Comparison of ENCODE assay signal across 9 cellular contexts in the genomic region with DNA sequence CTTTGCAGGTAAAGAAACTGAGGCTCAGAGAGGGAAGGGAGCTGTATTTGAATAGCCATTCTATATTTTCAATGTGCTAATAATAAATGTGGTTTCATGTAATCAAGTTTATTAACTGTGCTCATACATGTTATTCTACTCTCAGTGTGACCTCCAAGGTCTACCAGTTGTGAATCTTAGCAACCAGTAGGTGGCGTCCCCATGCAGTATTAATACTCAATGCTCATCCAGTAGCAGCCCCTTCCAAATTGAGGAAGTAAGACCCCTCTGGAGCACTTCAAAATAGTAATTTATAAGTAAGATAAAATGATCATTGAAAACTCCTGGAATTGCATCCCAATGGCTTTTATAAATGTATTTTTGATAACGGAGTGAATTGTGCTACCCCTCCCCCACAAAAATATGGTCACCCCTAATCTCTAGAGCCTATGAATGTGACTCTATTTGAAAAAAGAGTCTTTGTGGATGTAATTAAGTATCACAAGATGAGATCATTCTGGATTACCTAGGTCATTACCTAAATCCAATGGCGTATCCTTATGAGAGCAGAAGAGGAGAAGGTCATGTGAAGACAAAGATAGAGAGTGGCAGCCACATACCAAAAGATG. TPM values are rescaled to one million over a fixed set of nuclear protein-coding genes. Genes with fewer than 3 reads are reported as not detected.
A peak's percentile ranks its signal among the peaks of the same experiment; 100 is the strongest.
DNase-seq lines count a peak whose midpoint lies in the region; ATAC-seq, FAIRE-seq and TF ChIP-seq lines count a peak whose summit lies in the region.
"Had no signal": no experiment of that assay in that cellular context is flagged by ENCODE, and none has a peak within 500 bp of the region (broad histone marks: within the 10 kb centered on the region; RNA-seq: fewer than 3 reads in every experiment).

No MANE protein-coding gene starts in this region.

- no peaks in the 10 kb centered on the region for H3K9me2 ChIP-seq in SU-DHL-6 (replicated peaks; ENCODE audit: insufficient read depth, low read length)

- POLR2A ChIA-PET in endothelial cell of umbilical vein (lab: Charles Lee), result no interaction called here

- H3K4me3 ChIP-seq in SU-DHL-6 (ENCODE audit: insufficient read depth, low read length, poor library complexity, severe bottlenecking) (no peak overlapping the region), endothelial cell of umbilical vein (replicated peaks in 1 of 3; ENCODE audit: insufficient read depth in 1 of 3, low read depth in 1 of 3, low read length in 3 of 3) (no peak overlapping the region), neural progenitor cell (no peak overlapping the region)

- ATAC-seq in GM21528 (IDR thresholded peaks at IDR 0.05; ENCODE audit: low FRiP score, unreplicated experiment), result peak; percentile 89

- H3K79me2 ChIP-seq in SU-DHL-6 (ENCODE audit: insufficient read depth, low read length) (no peaks in the 10 kb centered on the region), endothelial cell of umbilical vein (ENCODE audit: control insufficient read depth, insufficient read depth, low read length) (no peaks in the 10 kb centered on the region), neural progenitor cell (ENCODE audit: low read depth) (no peaks in the 10 kb centered on the region)

- H3K4me1 Mint-ChIP-seq in neural progenitor cell, result no peaks in the 10 kb centered on the region

- H3F3A ChIP-seq in SU-DHL-6 (ENCODE audit: insufficient read depth) (no peaks in the 10 kb centered on the region), neural progenitor cell (ENCODE audit: low read depth) (no peaks in the 10 kb centered on the region)

- DNase-seq in NCI-H748 (lab: John Stamatoyannopoulos, UW; ENCODE audit: unreplicated experiment) (peak; percentile 38), NCI-H748 treated with DMSO at 0.1 percent for 48 hours (lab: John Stamatoyannopoulos, UW) (no peak), HTR-8/SVneo (ENCODE audit: insufficient read length, low spot score) (peak; percentile 27), endothelial cell of umbilical vein (ENCODE audit: low read depth, low spot score) (peak; percentile 36), neural progenitor cell (ENCODE audit: low spot score) (peak; percentile 67), UCSD-AML1 (lab: John Stamatoyannopoulos, UW; ENCODE audit: unreplicated experiment) (no peak)

- H4K20me1 ChIP-seq in SU-DHL-6 (ENCODE audit: low read depth, low read length), result no peaks in the 10 kb centered on the region
- no peaks in the 10 kb centered on the region for H4K20me1 ChIP-seq in endothelial cell of umbilical vein (replicated peaks; ENCODE audit: control insufficient read depth, extremely low read depth, insufficient read depth, low read length)
- H4K20me1 ChIP-seq in neural progenitor cell (ENCODE audit: low read depth), result no peaks in the 10 kb centered on the region

- CTCF ChIA-PET in endothelial cell of umbilical vein (lab: Charles Lee), result interaction anchor here (1.0 to 3.2 kb wide), 7 partner anchors 13 to 187 kb away, joined by 3 to 52 read pairs (median 4); a partner anchor contains a TSS

- no peaks in the 10 kb centered on the region for H3K36me3 Mint-ChIP-seq in neural progenitor cell

- no peaks in the 10 kb centered on the region for H3K9me1 ChIP-seq in endothelial cell of umbilical vein (replicated peaks; ENCODE audit: control insufficient read depth, extremely low read depth, insufficient read depth, low read length)

- TF ChIP-seq CTCF in SU-DHL-6 (IDR thresholded peaks at IDR 0.05; ENCODE audit: insufficient read depth, low read length, poor library complexity, severe bottlenecking), result peak; percentile 85
- peak; percentile 48 to 55 for TF ChIP-seq CTCF in endothelial cell of umbilical vein (IDR thresholded peaks at IDR 0.05; ENCODE audit: extremely low read depth in 1 of 2, insufficient read depth in 1 of 2, low read depth in 1 of 2, low read length in 2 of 2)
- TF ChIP-seq CTCF in neural progenitor cell (IDR thresholded peaks at IDR 0.05), result peak; percentile 83

- H3K27me3 ChIP-seq in SU-DHL-6 (ENCODE audit: low read length) (no peaks in the 10 kb centered on the region), endothelial cell of umbilical vein (ENCODE audit: control insufficient read depth in 2 of 2, insufficient read depth in 2 of 2, low read length in 2 of 2) (no peaks in the 10 kb centered on the region), neural progenitor cell (no peaks in the 10 kb centered on the region)

- TF ChIP-seq POLR2A in endothelial cell of umbilical vein (IDR thresholded peaks at IDR 0.05; ENCODE audit: low read depth, low read length), result no peak

- peaks cover 4% of the 10 kb centered on the region for H3K27me3 Mint-ChIP-seq in neural progenitor cell (ENCODE audit: insufficient read depth, low read depth)
- H3K27me3 Mint-ChIP-seq: dendritic cell treated with granulocyte-macrophage colony-stimulating factor and Interleukin-4, amounts not matched to agents 40 ng/mL and 50 ng/mL, for 4 days had no signal

- H3K27ac Mint-ChIP-seq in neural progenitor cell, result no peak overlapping the region
- H3K27ac Mint-ChIP-seq: dendritic cell treated with granulocyte-macrophage colony-stimulating factor and Interleukin-4, amounts not matched to agents 40 ng/mL and 50 ng/mL, for 4 days had no signal

- H3K4me1 ChIP-seq in endothelial cell of umbilical vein (ENCODE audit: control insufficient read depth, extremely low read depth, insufficient read depth, low read length) (no peaks in the 10 kb centered on the region), neural progenitor cell (no peaks in the 10 kb centered on the region)

- FAIRE-seq in HTR-8/SVneo (lab: Jason Lieb, UNC) (no peak), endothelial cell of umbilical vein (lab: Jason Lieb, UNC) (no peak)

- H3K4me2 ChIP-seq in SU-DHL-6 (ENCODE audit: low read depth, low read length, poor library complexity, severe bottlenecking) (peak overlapping the region; percentile 20), endothelial cell of umbilical vein (ENCODE audit: insufficient read depth, low read length) (no peak overlapping the region), neural progenitor cell (no peak overlapping the region)

- no TSS peak for BruUV-seq in endothelial cell of umbilical vein (replicated peaks; lab: Mats Ljungman, UMichigan)

- intact Hi-C loops in endothelial cell of umbilical vein (cut with micrococcal nuclease), result loop anchor here (1.0 kb wide), 2 partner anchors 132 to 187 kb away; a partner anchor contains a TSS

- H3K9me3 Mint-ChIP-seq in neural progenitor cell, result no peaks in the 10 kb centered on the region

- no peak overlapping the region for H3K9ac ChIP-seq in SU-DHL-6 (ENCODE audit: low read length)
- no peak overlapping the region for H3K9ac ChIP-seq in endothelial cell of umbilical vein (replicated peaks; ENCODE audit: extremely low read depth, insufficient read depth, low read length)
- H3K9ac ChIP-seq in neural progenitor cell, result no peak overlapping the region

- H3K4me3 Mint-ChIP-seq in neural progenitor cell, result no peak overlapping the region
- H3K4me3 Mint-ChIP-seq: dendritic cell treated with granulocyte-macrophage colony-stimulating factor and Interleukin-4, amounts not matched to agents 40 ng/mL and 50 ng/mL, for 4 days had no signal

- H3K9me3 ChIP-seq in SU-DHL-6 (ENCODE audit: insufficient read depth, low read length), result no peaks in the 10 kb centered on the region
- H3K9me3 ChIP-seq in endothelial cell of umbilical vein (replicated peaks; ENCODE audit: control insufficient read depth, insufficient read depth, low read length), result no peaks in the 10 kb centered on the region
- H3K9me3 ChIP-seq in neural progenitor cell (ENCODE audit: low read depth), result no peaks in the 10 kb centered on the region

- no peak overlapping the region for H3K27ac ChIP-seq in SU-DHL-6 (ENCODE audit: low read depth, low read length)
- no peak overlapping the region for H3K27ac ChIP-seq in endothelial cell of umbilical vein (ENCODE audit: insufficient read depth, low read depth, low read length)
- H3K27ac ChIP-seq in neural progenitor cell, result no peak overlapping the region

- dilution Hi-C loops in endothelial cell of umbilical vein (cut with MboI; ENCODE audit: extremely low pct_ligation_motif_present, low sequenced_read_pairs), result no loop called here

- H3K36me3 ChIP-seq in SU-DHL-6 (ENCODE audit: low read length), result no peaks in the 10 kb centered on the region
- no peaks in the 10 kb centered on the region for H3K36me3 ChIP-seq in endothelial cell of umbilical vein (ENCODE audit: control insufficient read depth in 2 of 2, extremely low read depth in 1 of 2, insufficient read depth in 2 of 2, low read length in 2 of 2)
- H3K36me3 ChIP-seq in neural progenitor cell, result no peaks in the 10 kb centered on the region

- no peak overlapping the region for H2AFZ ChIP-seq in SU-DHL-6 (ENCODE audit: low read depth, low read length, severe bottlenecking)
- no peak overlapping the region for H2AFZ ChIP-seq in endothelial cell of umbilical vein (ENCODE audit: low read depth, low read length)
- H2AFZ ChIP-seq in neural progenitor cell (replicated peaks), result no peak overlapping the region

TF ChIP-seq in endothelial cell of umbilical vein, 7 proteins besides CTCF, POLR2A, EP300 and RAD21 (continues in another document):
- no peak for TF ChIP-seq FOS (IDR thresholded peaks at IDR 0.05; ENCODE audit: borderline replicate concordance, insufficient read depth, low read length)
- TF ChIP-seq JUN (IDR thresholded peaks at IDR 0.05; ENCODE audit: borderline replicate concordance, insufficient read depth, insufficient read length, low read depth), result no peak
- TF ChIP-seq MYC (IDR thresholded peaks at IDR 0.05; ENCODE audit: low read depth, low read length), result no peak

RNA-seq across cellular contexts. Expression of a gene that starts 20.4 kb away (rescaled TPM):
- total RNA-seq in endothelial cell of umbilical vein (5.8 and 8.3 TPM in 2 replicates), neural progenitor cell (ENCODE audit: low replicate concordance) (16.3 and 24.5 TPM in 2 replicates)
- 2.2 and 2.8 TPM in 2 replicates for polyA plus RNA-seq in endothelial cell of umbilical vein
- polyA plus RNA-seq in endothelial cell of umbilical vein (2011; cell fraction: cytosol; rRNA removed), result 2.6 TPM in 2 replicates
- 8.1 and 9.8 TPM in 2 replicates for polyA plus RNA-seq in endothelial cell of umbilical vein (2011; cell fraction: nucleus; rRNA removed)
- 3.2 and 4.2 TPM in 2 replicates for polyA plus RNA-seq in endothelial cell of umbilical vein (2012)
- 5.4 and 5.6 TPM in 2 replicates for polyA minus RNA-seq in endothelial cell of umbilical vein
- polyA minus RNA-seq in endothelial cell of umbilical vein (2011; cell fraction: cytosol; rRNA and poly(A)+ RNA removed), result 6.1 TPM
- polyA minus RNA-seq in endothelial cell of umbilical vein (2011; cell fraction: nucleus; rRNA and poly(A)+ RNA removed), result 7.6 and 11.2 TPM in 2 replicates

RNA-seq across cellular contexts. Expression of a gene that starts 53.2 kb away (rescaled TPM):
- total RNA-seq in endothelial cell of umbilical vein (17.9 and 19.3 TPM in 2 replicates), neural progenitor cell (ENCODE audit: low replicate concordance) (16.1 and 20.3 TPM in 2 replicates)
- polyA plus RNA-seq in endothelial cell of umbilical vein, result 2.8 and 3.5 TPM in 2 replicates
- polyA plus RNA-seq in endothelial cell of umbilical vein (2011; cell fraction: cytosol; rRNA removed), result 4.5 and 4.8 TPM in 2 replicates
- 3.7 and 5.6 TPM in 2 replicates for polyA plus RNA-seq in endothelial cell of umbilical vein (2011; cell fraction: nucleus; rRNA removed)
- polyA plus RNA-seq in endothelial cell of umbilical vein (2012), result 6.1 and 11.4 TPM in 2 replicates
- 2.6 and 4.7 TPM in 2 replicates for polyA minus RNA-seq in endothelial cell of umbilical vein
- 8.2 TPM for polyA minus RNA-seq in endothelial cell of umbilical vein (2011; cell fraction: cytosol; rRNA and poly(A)+ RNA removed)
- 4.1 and 4.5 TPM in 2 replicates for polyA minus RNA-seq in endothelial cell of umbilical vein (2011; cell fraction: nucleus; rRNA and poly(A)+ RNA removed)

Comparison
In these comparisons a context has a peak if more than half of its experiments do, and no peak if none do; other contexts are left out.
1. DNase-seq: peak in NCI-H748 (single experiment), HTR-8/SVneo (single experiment), endothelial cell of umbilical vein (single experiment) and neural progenitor cell (single experiment); none in NCI-H748 treated with DMSO at 0.1 percent for 48 hours (single experiment) and UCSD-AML1 (single experiment).
2. Peak in every context shown above with its lines, with median percentiles within 50 percentile points of each other: CTCF ChIP-seq.